ENCODE assay signal across 16 cellular contexts in genomic region chr14:24314377-24315193, GRCh38. TPM values are rescaled to one million over a fixed set of nuclear protein-coding genes. Genes with fewer than 3 reads are reported as not detected.
A peak's percentile ranks its signal among the peaks of the same experiment; 100 is the strongest.
DNase-seq lines count a peak whose midpoint lies in the region; ATAC-seq and TF ChIP-seq lines count a peak whose summit lies in the region.
"Had no signal": no experiment of that assay in that cellular context is flagged by ENCODE, and none has a peak within 500 bp of the region (broad histone marks: within the 10 kb centered on the region; RNA-seq: fewer than 3 reads in every experiment).

No MANE protein-coding gene starts in this region.

- intact Hi-C loops in colonic mucosa (cut with DNase I) = no loop called here

- TF ChIP-seq CTCF in colonic mucosa (IDR thresholded peaks at IDR 0.05) = no peak

- H3K27me3 ChIP-seq in subcutaneous abdominal adipose tissue (ENCODE audit: control insufficient read depth in 5 of 5, insufficient read depth in 4 of 5, low read length in 5 of 5) (peaks cover 0 to 15% (median 0%) of the 10 kb centered on the region in 5 donors), colonic mucosa (no peaks in the 10 kb centered on the region)
- H3K27me3 ChIP-seq: cardiac muscle cell had no signal

- H3K9ac ChIP-seq in subcutaneous abdominal adipose tissue (ENCODE audit: low read length in 5 of 5) = peak overlapping the region in 1 of 5 donors; percentile 33
- no peak overlapping the region for H3K9ac ChIP-seq in colonic mucosa (ENCODE audit: low read depth in 2 of 2, low read length in 2 of 2)
- H3K9ac ChIP-seq: KMS-11 had no signal

- CTCF ChIA-PET in activated CD8-positive, alpha-beta T cell treated with anti-CD3 and anti-CD28 coated beads, Interleukin-2, amount 10 ng/mL, durations not matched to agents 7 days and 5 days (lab: Charles Lee) = interaction anchor here (1.3 to 26.4 kb wide), 5 partner anchors 8 to 116 kb away, joined by 3 to 801 read pairs (median 94); partner anchors contain the start of genes ADCY4, CBLN3, GMPR2 and KHNYN

- peaks cover 0 to 16% (median 15%) of the 10 kb centered on the region in 5 donors for H3K36me3 ChIP-seq in subcutaneous abdominal adipose tissue (ENCODE audit: control insufficient read depth in 5 of 5, insufficient read depth in 5 of 5, low read length in 5 of 5)
- H3K36me3 ChIP-seq in colonic mucosa = no peaks in the 10 kb centered on the region
- H3K36me3 ChIP-seq: cardiac muscle cell had no signal

- peak overlapping the region; percentile 25 for H3K4me3 Mint-ChIP-seq in activated T-cell treated with anti-CD3 and anti-CD28 coated beads, Interleukin-2, amount 50 U/mL, for 4 hours
- H3K4me3 Mint-ChIP-seq in activated T-cell treated with anti-CD3 and anti-CD28 coated beads, Interleukin-2, amount 50 U/mL, for 72 hours = peak overlapping the region in 1 of 2 donors; percentile 42
- peak overlapping the region; percentile 72 for H3K4me3 Mint-ChIP-seq in activated CD8-positive, alpha-beta T cell treated with anti-CD3 and anti-CD28 coated beads, Interleukin-2, amount 10 ng/mL, durations not matched to agents 7 days and 5 days
- H3K4me3 Mint-ChIP-seq: activated CD4-positive, alpha-beta T cell treated with anti-CD3 and anti-CD28 coated beads for 36 hours had no signal

- no peaks in the 10 kb centered on the region for H3K9me3 Mint-ChIP-seq in activated T-cell treated with anti-CD3 and anti-CD28 coated beads, Interleukin-2, amount 50 U/mL, for 4 hours
- no peaks in the 10 kb centered on the region for H3K9me3 Mint-ChIP-seq in activated T-cell treated with anti-CD3 and anti-CD28 coated beads, Interleukin-2, amount 50 U/mL, for 72 hours
- H3K9me3 Mint-ChIP-seq in activated CD8-positive, alpha-beta T cell treated with anti-CD3 and anti-CD28 coated beads, Interleukin-2, amount 10 ng/mL, durations not matched to agents 7 days and 5 days (ENCODE audit: insufficient read depth) = no peaks in the 10 kb centered on the region

- H3K4me3 ChIP-seq in subcutaneous abdominal adipose tissue (ENCODE audit: low read depth in 1 of 5, low read length in 5 of 5) (no peak overlapping the region), colonic mucosa (no peak overlapping the region)
- H3K4me3 ChIP-seq: cardiac muscle cell had no signal

- no peak for DNase-seq in activated T-cell treated with anti-CD3 and anti-CD28 coated beads, Interleukin-2, amount 50 U/mL, for 4 hours
- DNase-seq in activated T-cell treated with anti-CD3 and anti-CD28 coated beads, Interleukin-2, amount 50 U/mL, for 72 hours = no peak
- no peak for DNase-seq in activated CD8-positive, alpha-beta T cell treated with anti-CD3 and anti-CD28 coated beads, Interleukin-2, amount 10 ng/mL, durations not matched to agents 7 days and 5 days
- DNase-seq in left lobe of liver (ENCODE audit: low spot score) = peak; percentile 76
- DNase-seq in colonic mucosa = no peak
- DNase-seq in 8988T = no peak
- DNase-seq in stimulated activated CD4-positive, alpha-beta T cell treated with anti-CD3 and anti-CD28 coated beads, Interleukin-15, amount 100 ng/mL, for 24 hours = no peak
- DNase-seq: activated CD4-positive, alpha-beta T cell treated with anti-CD3 and anti-CD28 coated beads for 36 hours; activated gamma-delta T cell; DMS53; NCI-H446 treated with DMSO at 0.1 percent for 48 hours; SW 1271 had no signal

- no peak for ATAC-seq in activated T-cell treated with anti-CD3 and anti-CD28 coated beads, Interleukin-2, amount 50 U/mL, for 4 hours
- no peak for ATAC-seq in activated T-cell treated with anti-CD3 and anti-CD28 coated beads, Interleukin-2, amount 50 U/mL, for 72 hours (replicated peaks in 1 of 2)
- no peak for ATAC-seq in activated CD8-positive, alpha-beta T cell treated with anti-CD3 and anti-CD28 coated beads, Interleukin-2, amount 10 ng/mL, durations not matched to agents 7 days and 5 days
- peak; percentile 8 for ATAC-seq in left lobe of liver
- ATAC-seq: activated CD4-positive, alpha-beta T cell treated with anti-CD3 and anti-CD28 coated beads for 36 hours had no signal

- H3K36me3 Mint-ChIP-seq in activated T-cell treated with anti-CD3 and anti-CD28 coated beads, Interleukin-2, amount 50 U/mL, for 4 hours (ENCODE audit: insufficient read depth) = no peaks in the 10 kb centered on the region
- H3K36me3 Mint-ChIP-seq in activated T-cell treated with anti-CD3 and anti-CD28 coated beads, Interleukin-2, amount 50 U/mL, for 72 hours (ENCODE audit: insufficient read depth in 2 of 2) = peaks cover 0 to 4% of the 10 kb centered on the region in 2 donors
- H3K36me3 Mint-ChIP-seq in activated CD8-positive, alpha-beta T cell treated with anti-CD3 and anti-CD28 coated beads, Interleukin-2, amount 10 ng/mL, durations not matched to agents 7 days and 5 days (ENCODE audit: low read depth) = peaks cover 48% of the 10 kb centered on the region

- POLR2A ChIA-PET in activated CD8-positive, alpha-beta T cell treated with anti-CD3 and anti-CD28 coated beads, Interleukin-2, amount 10 ng/mL, durations not matched to agents 7 days and 5 days (lab: Charles Lee) = interaction anchor here (1.2 to 4.4 kb wide), 4 partner anchors 14 to 116 kb away, joined by 3 to 23 read pairs (median 5); partner anchors contain the start of genes CBLN3, KHNYN and TINF2

- peaks cover 61% of the 10 kb centered on the region for H3K4me1 Mint-ChIP-seq in activated T-cell treated with anti-CD3 and anti-CD28 coated beads, Interleukin-2, amount 50 U/mL, for 4 hours (ENCODE audit: low read depth)
- peaks cover 65% of the 10 kb centered on the region for H3K4me1 Mint-ChIP-seq in activated T-cell treated with anti-CD3 and anti-CD28 coated beads, Interleukin-2, amount 50 U/mL, for 72 hours (ENCODE audit: low read depth)
- peaks cover 69% of the 10 kb centered on the region for H3K4me1 Mint-ChIP-seq in activated CD8-positive, alpha-beta T cell treated with anti-CD3 and anti-CD28 coated beads, Interleukin-2, amount 10 ng/mL, durations not matched to agents 7 days and 5 days (ENCODE audit: low read depth)

- H3K27ac Mint-ChIP-seq in activated T-cell treated with anti-CD3 and anti-CD28 coated beads, Interleukin-2, amount 50 U/mL, for 72 hours = no peak overlapping the region
- H3K27ac Mint-ChIP-seq in activated CD8-positive, alpha-beta T cell treated with anti-CD3 and anti-CD28 coated beads, Interleukin-2, amount 10 ng/mL, durations not matched to agents 7 days and 5 days = peak overlapping the region; percentile 94
- H3K27ac Mint-ChIP-seq: activated CD4-positive, alpha-beta T cell treated with anti-CD3 and anti-CD28 coated beads for 36 hours had no signal

- H3K27ac ChIP-seq in subcutaneous abdominal adipose tissue (ENCODE audit: low read depth, low read length) (peak overlapping the region; percentile 74), colonic mucosa (no peak overlapping the region)
- H3K27ac ChIP-seq: cardiac muscle cell, KMS-11 had no signal

- H3K27me3 Mint-ChIP-seq in activated T-cell treated with anti-CD3 and anti-CD28 coated beads, Interleukin-2, amount 50 U/mL, for 4 hours (ENCODE audit: low read depth) = no peaks in the 10 kb centered on the region
- peaks cover 6% of the 10 kb centered on the region for H3K27me3 Mint-ChIP-seq in activated T-cell treated with anti-CD3 and anti-CD28 coated beads, Interleukin-2, amount 50 U/mL, for 72 hours (ENCODE audit: low read depth)
- peaks cover 9% of the 10 kb centered on the region for H3K27me3 Mint-ChIP-seq in activated CD8-positive, alpha-beta T cell treated with anti-CD3 and anti-CD28 coated beads, Interleukin-2, amount 10 ng/mL, durations not matched to agents 7 days and 5 days (ENCODE audit: low read depth)
- H3K27me3 Mint-ChIP-seq: activated CD4-positive, alpha-beta T cell treated with anti-CD3 and anti-CD28 coated beads for 36 hours had no signal

- no peaks in the 10 kb centered on the region for H3K9me3 ChIP-seq in subcutaneous abdominal adipose tissue (ENCODE audit: control insufficient read depth in 5 of 5, low read length in 5 of 5)
- no peaks in the 10 kb centered on the region for H3K9me3 ChIP-seq in colonic mucosa

- H3K4me1 ChIP-seq in subcutaneous abdominal adipose tissue (ENCODE audit: control insufficient read depth in 5 of 5, insufficient read depth in 5 of 5, low read length in 5 of 5) (peaks cover 17 to 84% (median 64%) of the 10 kb centered on the region in 5 donors), colonic mucosa (peaks cover 13% of the 10 kb centered on the region)

RNA-seq across cellular contexts. Expression of gene LTB4R, which starts 3.3 kb away (rescaled TPM):
- 1 to 10 TPM; 7.0 to 8.0 (median 7.8) TPM for total RNA-seq in activated T-cell treated with anti-CD3 and anti-CD28 coated beads, Interleukin-2, amount 50 U/mL, for 4 hours
- 10 to 100 TPM; 27.1 to 28.5 TPM for total RNA-seq in activated T-cell treated with anti-CD3 and anti-CD28 coated beads, Interleukin-2, amount 50 U/mL, for 72 hours
- 10 to 100 TPM; 26.9 to 28.0 TPM for total RNA-seq in activated CD8-positive, alpha-beta T cell treated with anti-CD3 and anti-CD28 coated beads, Interleukin-2, amount 10 ng/mL, durations not matched to agents 7 days and 5 days
- total RNA-seq in left lobe of liver (7.2 TPM), colonic mucosa (1 to 10 TPM; 1.5 to 4.0 TPM)

RNA-seq across cellular contexts. Expression of gene LTB4R2, which starts 4.6 kb away (rescaled TPM):
- 10 to 100 TPM in 2 of 3 donors, 1 to 10 TPM in 1; 9.0 to 10.8 (median 10.4) TPM for total RNA-seq in activated T-cell treated with anti-CD3 and anti-CD28 coated beads, Interleukin-2, amount 50 U/mL, for 4 hours
- 10 to 100 TPM; 21.5 to 23.4 TPM for total RNA-seq in activated T-cell treated with anti-CD3 and anti-CD28 coated beads, Interleukin-2, amount 50 U/mL, for 72 hours
- total RNA-seq in activated CD8-positive, alpha-beta T cell treated with anti-CD3 and anti-CD28 coated beads, Interleukin-2, amount 10 ng/mL, durations not matched to agents 7 days and 5 days = 10 to 100 TPM; 17.8 to 18.7 TPM
- total RNA-seq in left lobe of liver (6.9 TPM), colonic mucosa (1 to 10 TPM; 2.7 to 7.8 TPM)

RNA-seq across cellular contexts. Expression of gene CIDEB, which starts 6.8 kb away (rescaled TPM):
- total RNA-seq in activated T-cell treated with anti-CD3 and anti-CD28 coated beads, Interleukin-2, amount 50 U/mL, for 4 hours = 1 to 10 TPM; 6.5 to 7.3 (median 7.2) TPM
- 10 to 100 TPM; 11.6 to 12.9 TPM for total RNA-seq in activated T-cell treated with anti-CD3 and anti-CD28 coated beads, Interleukin-2, amount 50 U/mL, for 72 hours
- 10 to 100 TPM; 47.2 to 48.2 TPM for total RNA-seq in activated CD8-positive, alpha-beta T cell treated with anti-CD3 and anti-CD28 coated beads, Interleukin-2, amount 10 ng/mL, durations not matched to agents 7 days and 5 days
- total RNA-seq in left lobe of liver (216 TPM), colonic mucosa (10 to 100 TPM in 1 of 2 donors, 1 to 10 TPM in 1; 7.7 to 12.9 TPM)
- total RNA-seq: cardiac muscle cell, H4 had no signal

RNA-seq across cellular contexts. Expression of gene NOP9, which starts 14.9 kb away (rescaled TPM):
- total RNA-seq in activated T-cell treated with anti-CD3 and anti-CD28 coated beads, Interleukin-2, amount 50 U/mL, for 4 hours = 10 to 100 TPM; 67.8 to 71.0 (median 68.0) TPM
- 10 to 100 TPM; 31.7 to 34.0 TPM for total RNA-seq in activated T-cell treated with anti-CD3 and anti-CD28 coated beads, Interleukin-2, amount 50 U/mL, for 72 hours
- total RNA-seq in activated CD8-positive, alpha-beta T cell treated with anti-CD3 and anti-CD28 coated beads, Interleukin-2, amount 10 ng/mL, durations not matched to agents 7 days and 5 days = 10 to 100 TPM; 35.2 to 36.7 TPM
- total RNA-seq in left lobe of liver = 17.2 TPM
- total RNA-seq in colonic mucosa = 10 to 100 TPM; 23.8 to 49.8 TPM

RNA-seq across cellular contexts. Expression of gene DHRS1, which starts 15.0 kb away (rescaled TPM):
- 1 to 10 TPM; 2.6 to 4.2 (median 3.1) TPM for total RNA-seq in activated T-cell treated with anti-CD3 and anti-CD28 coated beads, Interleukin-2, amount 50 U/mL, for 4 hours
- 10 to 100 TPM; 28.5 to 29.0 TPM for total RNA-seq in activated T-cell treated with anti-CD3 and anti-CD28 coated beads, Interleukin-2, amount 50 U/mL, for 72 hours
- total RNA-seq in activated CD8-positive, alpha-beta T cell treated with anti-CD3 and anti-CD28 coated beads, Interleukin-2, amount 10 ng/mL, durations not matched to agents 7 days and 5 days = 10 to 100 TPM; 28.6 to 33.9 TPM
- 91.0 TPM for total RNA-seq in left lobe of liver
- 10 to 100 TPM; 38.0 to 42.4 TPM for total RNA-seq in colonic mucosa
